Comparison of ENCODE assay signal across 27 cellular contexts in the genomic region with DNA sequence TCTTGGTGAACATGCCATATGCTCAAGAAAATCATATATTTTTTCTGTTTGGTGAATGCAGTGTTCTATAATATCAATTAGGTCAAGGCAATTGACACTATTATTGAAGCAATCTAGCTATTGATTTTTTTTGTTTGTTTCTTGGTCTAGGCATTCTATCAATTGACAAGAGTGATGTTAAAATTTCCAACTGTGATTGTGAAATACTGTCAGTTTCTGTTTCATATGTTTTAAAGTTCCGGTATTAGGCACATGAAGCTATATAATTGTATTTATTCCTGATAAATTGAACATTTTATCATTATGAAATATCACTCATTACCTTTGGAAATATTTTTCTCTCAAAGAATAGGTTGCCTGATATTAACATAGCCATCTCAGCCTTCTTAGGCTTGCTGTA.
"Had no signal": no experiment of that assay in that cellular context is flagged by ENCODE, and none has a peak within 500 bp of the region (broad histone marks: within the 10 kb centered on the region; RNA-seq: fewer than 3 reads in every experiment).

No MANE protein-coding gene starts in this region.

- H3K9me3 ChIP-seq: colonic mucosa, esophagus muscularis mucosa, esophagus squamous epithelium, gastrocnemius medialis, gastroesophageal sphincter had no signal

- ATAC-seq: effector memory CD8-positive, alpha-beta T cell; esophagus mucosa; foreskin keratinocyte; gastrocnemius medialis; gastroesophageal sphincter; heart left ventricle; heart right ventricle had no signal

- H3K4me3 ChIP-seq: colonic mucosa, coronary artery, dorsolateral prefrontal cortex, esophagus muscularis mucosa, esophagus squamous epithelium, gastrocnemius medialis, gastroesophageal sphincter, heart left ventricle, heart right ventricle had no signal

- FAIRE-seq: colon, endometrium, endothelial cell of umbilical vein had no signal

- H3K27me3 ChIP-seq: colonic mucosa, dorsolateral prefrontal cortex, esophagus muscularis mucosa, esophagus squamous epithelium, foreskin keratinocyte, gastrocnemius medialis, gastroesophageal sphincter, heart left ventricle, heart right ventricle had no signal

- DNase-seq: colonic mucosa; cortex of kidney; dermis blood vessel endothelial cell; dorsolateral prefrontal cortex; effector CD4-positive, alpha-beta T cell; effector CD8-positive, alpha-beta T cell; effector memory CD4-positive, alpha-beta T cell; effector memory CD8-positive, alpha-beta T cell; endodermal cell; erythroblast; esophagus squamous epithelium; foreskin fibroblast; foreskin keratinocyte; foreskin melanocyte; gastrocnemius medialis; glutamatergic neuron; head of caudate nucleus; heart left ventricle; heart right ventricle had no signal

- H3K27ac ChIP-seq: colonic mucosa, coronary artery, dorsolateral prefrontal cortex, epithelial cell of prostate, esophagus muscularis mucosa, esophagus squamous epithelium, foreskin keratinocyte, gastrocnemius medialis, gastroesophageal sphincter, heart left ventricle, heart right ventricle had no signal

- H3K4me1 ChIP-seq: colonic mucosa, esophagus muscularis mucosa, esophagus squamous epithelium, foreskin keratinocyte, gastrocnemius medialis, gastroesophageal sphincter, heart left ventricle, heart right ventricle had no signal

- H3K36me3 ChIP-seq: colonic mucosa, esophagus muscularis mucosa, esophagus squamous epithelium, gastrocnemius medialis, gastroesophageal sphincter, heart left ventricle, heart right ventricle had no signal
